In genomic region chr14:23006544-23007419, GRCh38 we compare ENCODE assay signal across 8 cellular contexts. TPM values are rescaled to one million over a fixed set of nuclear protein-coding genes. Genes with fewer than 3 reads are reported as not detected.
DNase-seq lines count a peak whose midpoint lies in the region; ATAC-seq, FAIRE-seq and TF ChIP-seq lines count a peak whose summit lies in the region.

No MANE protein-coding gene starts in this region.

- H3K36me3 Mint-ChIP-seq in mesothelial cell of epicardium, result no peaks in the 10 kb centered on the region

- FAIRE-seq in HTR-8/SVneo (lab: Jason Lieb, UNC) (peak; percentile 77), endometrium (lab: Jason Lieb, UNC) (peak; percentile 85)

- TF ChIP-seq CTCF in mesothelial cell of epicardium (IDR thresholded peaks at IDR 0.05; ENCODE audit: unreplicated experiment), result no peak

- H3K9me3 Mint-ChIP-seq in mesothelial cell of epicardium, result no peaks in the 10 kb centered on the region

- in situ Hi-C loops in Caki2 (cut with HindIII; ENCODE audit: low pct_unique_long_range_greater_than_20kb, low sequenced_read_pairs), result no loop called here

- no peaks in the 10 kb centered on the region for H3K27me3 Mint-ChIP-seq in mesothelial cell of epicardium (ENCODE audit: low read depth)

- peak; percentile 96 for DNase-seq in Caki2 (ENCODE audit: low read depth)
- peak; percentile 93 for DNase-seq in HTR-8/SVneo (ENCODE audit: insufficient read length, low spot score)
- peak; percentile 97 for DNase-seq in NOMO-1 treated with dmso at 0.1 percent for 144 hours (lab: John Stamatoyannopoulos, UW; ENCODE audit: unreplicated experiment)
- DNase-seq in activated CD8-positive, alpha-beta memory T cell treated with anti-CD3 and anti-CD28 coated beads, Interleukin-2, amount 50 U/mL, for 24 hours (ENCODE audit: extremely low read depth), result peak; percentile 90
- peak; percentile 94 to 95 for DNase-seq in mesothelial cell of epicardium (ENCODE audit: low spot score in 2 of 2, unreplicated experiment in 2 of 2)
- peak; percentile 96 to 97 for DNase-seq in stimulated activated CD8-positive, alpha-beta memory T cell treated with anti-CD3 and anti-CD28 coated beads, Interleukin-15, amount 100 ng/mL, for 48 hours (ENCODE audit: low read depth in 2 of 2)

- peak overlapping the region; percentile 99 for H3K27ac Mint-ChIP-seq in mesothelial cell of epicardium

- peaks cover 43% of the 10 kb centered on the region for H3K4me1 Mint-ChIP-seq in mesothelial cell of epicardium

- peak overlapping the region; percentile 93 for H3K4me3 Mint-ChIP-seq in mesothelial cell of epicardium

- peak; percentile 87 for ATAC-seq in GM21367 (IDR thresholded peaks at IDR 0.05; ENCODE audit: unreplicated experiment)

RNA-seq across cellular contexts. Expression of gene C14orf93, which starts 3.2 kb away (rescaled TPM):
- total RNA-seq in Caki2 (2014; rRNA removed; shearing (Covaris generic); ENCODE audit: low replicate concordance), result 5.5 and 21.9 TPM in 2 replicates
- 14.0 to 15.1 TPM (median 14.9 TPM) in 3 replicates for total RNA-seq in mesothelial cell of epicardium

RNA-seq across cellular contexts. Expression of gene AJUBA, which starts 24.4 kb away (rescaled TPM):
- total RNA-seq in Caki2 (2014; rRNA removed; shearing (Covaris generic); ENCODE audit: low replicate concordance), result 109 and 119 TPM in 2 replicates
- 108 to 110 TPM (median 109 TPM) in 3 replicates for total RNA-seq in mesothelial cell of epicardium

RNA-seq across cellular contexts. Expression of gene PSMB5, which starts 27.9 kb away (rescaled TPM):
- total RNA-seq in Caki2 (2014; rRNA removed; shearing (Covaris generic); ENCODE audit: low replicate concordance), result 225 and 270 TPM in 2 replicates
- total RNA-seq in mesothelial cell of epicardium, result 121 to 124 TPM (median 123 TPM) in 3 replicates

RNA-seq across cellular contexts. Expression of gene PSMB11, which starts 35.2 kb away (rescaled TPM):
- not detected in 2 replicates for total RNA-seq in Caki2 (2014; rRNA removed; shearing (Covaris generic); ENCODE audit: low replicate concordance)
- total RNA-seq in mesothelial cell of epicardium, result 0.09 TPM in 1 of 3 replicates, not detected in the others

RNA-seq across cellular contexts. Expression of gene HAUS4, which starts 49.9 kb away (rescaled TPM):
- 120 and 155 TPM in 2 replicates for total RNA-seq in Caki2 (2014; rRNA removed; shearing (Covaris generic); ENCODE audit: low replicate concordance)
- total RNA-seq in mesothelial cell of epicardium, result 32.7 to 33.2 TPM (median 33.0 TPM) in 3 replicates

Comparison
In these comparisons a context has a peak if more than half of its experiments do, and no peak if none do; other contexts are left out.
1. Peak in every context shown above with its lines: DNase-seq and ATAC-seq.